Comparison of ENCODE assay signal across 13 cellular contexts in the genomic region with DNA sequence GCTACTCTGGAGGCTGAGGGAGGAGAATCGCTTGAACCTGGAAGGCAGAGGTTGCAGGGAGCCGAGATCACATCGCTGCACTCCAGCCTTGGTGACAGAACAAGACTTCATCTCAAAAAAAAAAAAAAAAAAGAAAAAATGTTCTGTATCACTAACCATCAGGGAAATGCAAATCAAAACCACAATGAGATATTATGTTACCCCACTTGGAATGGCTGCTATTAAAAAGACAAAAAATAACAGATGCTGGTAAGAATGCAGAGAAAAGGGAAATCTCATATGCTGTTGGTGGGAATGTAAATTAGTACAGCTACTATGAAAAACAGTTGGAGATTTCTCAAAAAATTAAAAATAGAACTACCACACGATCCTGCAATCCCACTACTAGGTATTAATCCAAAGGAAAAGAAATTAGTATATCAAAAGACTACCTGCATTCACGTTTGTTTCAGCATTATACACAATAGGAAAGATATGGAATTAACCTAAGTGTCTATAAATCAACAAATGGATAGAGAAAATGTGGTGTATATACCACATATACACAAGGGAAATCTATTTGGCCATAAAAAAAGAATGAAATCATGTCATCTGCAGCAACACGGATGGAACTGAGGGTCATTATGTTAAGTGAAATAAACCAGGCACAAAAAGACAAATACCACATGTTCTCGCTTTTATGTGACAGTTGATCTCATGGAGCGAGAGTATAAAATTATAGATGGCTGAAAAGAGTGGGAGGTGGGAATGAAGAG.
A peak's percentile ranks its signal among the peaks of the same experiment; 100 is the strongest.
DNase-seq lines count a peak whose midpoint lies in the region; ATAC-seq and TF ChIP-seq lines count a peak whose summit lies in the region.
"Had no signal": no experiment of that assay in that cellular context is flagged by ENCODE, and none has a peak within 500 bp of the region (broad histone marks: within the 10 kb centered on the region; RNA-seq: fewer than 3 reads in every experiment).

No MANE protein-coding gene starts in this region.

- H3K27ac Mint-ChIP-seq in HFFc6 = 0 out of 2 replicates have a peak overlapping the region, but pooled peaks have one; percentile 2
- H3K27ac Mint-ChIP-seq: activated CD8-positive, alpha-beta T cell treated with anti-CD3 and anti-CD28 coated beads, Interleukin-2, amount 10 ng/mL, durations not matched to agents 7 days and 5 days had no signal

- H3K4me1 ChIP-seq in ACC112 (ENCODE audit: control insufficient read depth, insufficient read depth, low read length, unreplicated experiment) = peaks cover 39% of the 10 kb centered on the region
- H3K4me1 ChIP-seq: pancreas had no signal

- peaks cover 57% of the 10 kb centered on the region for H3K4me1 Mint-ChIP-seq in HFFc6 (ENCODE audit: low read depth)

- H3K27me3 Mint-ChIP-seq in HFFc6 (ENCODE audit: insufficient read depth) = no peaks in the 10 kb centered on the region

- peaks cover 45% of the 10 kb centered on the region for H3K79me2 ChIP-seq in ACC112 (ENCODE audit: control insufficient read depth, insufficient read depth, low read length, unreplicated experiment)

- H3K27ac ChIP-seq in ACC112 (ENCODE audit: low read depth, low read length) = no peak overlapping the region
- H3K27ac ChIP-seq: cardiac muscle cell, pancreas had no signal

- no peaks in the 10 kb centered on the region for H3K36me3 ChIP-seq in ACC112 (ENCODE audit: insufficient read depth, low read length)
- H3K36me3 ChIP-seq: cardiac muscle cell, pancreas had no signal

- no peaks in the 10 kb centered on the region for H3K9me3 Mint-ChIP-seq in HFFc6

- no peak for ATAC-seq in activated CD4-positive, CD25-positive, alpha-beta regulatory T cell treated with anti-CD3 and anti-CD28 coated beads, Interleukin-2, amount 50 U/mL, for 24 hours
- ATAC-seq in GM21381 (IDR thresholded peaks at IDR 0.05; ENCODE audit: unreplicated experiment) (no peak), HG03097 (IDR thresholded peaks at IDR 0.05; ENCODE audit: low FRiP score, unreplicated experiment) (no peak)
- ATAC-seq: activated CD8-positive, alpha-beta T cell treated with anti-CD3 and anti-CD28 coated beads, Interleukin-2, amount 10 ng/mL, durations not matched to agents 7 days and 5 days; pancreas had no signal

- H3K4me3 Mint-ChIP-seq in HFFc6 = no peak overlapping the region
- H3K4me3 Mint-ChIP-seq: activated CD8-positive, alpha-beta T cell treated with anti-CD3 and anti-CD28 coated beads, Interleukin-2, amount 10 ng/mL, durations not matched to agents 7 days and 5 days had no signal

- TF ChIP-seq CTCF in HFFc6 (IDR thresholded peaks at IDR 0.05) = no peak
- TF ChIP-seq CTCF in fibroblast of the aortic adventitia (IDR thresholded peaks at IDR 0.05; ENCODE audit: insufficient read depth, low read length) = no peak

- no peaks in the 10 kb centered on the region for H3K27me3 ChIP-seq in ACC112 (ENCODE audit: insufficient read depth, low read length)
- H3K27me3 ChIP-seq: cardiac muscle cell, pancreas had no signal

- DNase-seq in HFFc6 (peak; percentile 9), SK-N-DZ (ENCODE audit: low spot score) (peak; percentile 52), fibroblast of the aortic adventitia (ENCODE audit: low read depth) (peak; percentile 42), SIG-M5 treated with dmso at 0.1 percent for 504 hours (lab: John Stamatoyannopoulos, UW; ENCODE audit: unreplicated experiment) (no peak)
- DNase-seq: activated CD8-positive, alpha-beta T cell treated with anti-CD3 and anti-CD28 coated beads, Interleukin-2, amount 10 ng/mL, durations not matched to agents 7 days and 5 days; MM.1S; pancreas; PC-9 had no signal

- no peaks in the 10 kb centered on the region; the same call in 1 of the 2 replicates for H3K36me3 Mint-ChIP-seq in HFFc6 (ENCODE audit: low read depth)

- H3K4me3 ChIP-seq in ACC112 (ENCODE audit: low read depth, low read length) = peak overlapping the region; percentile 2; the same call in 1 of the 2 replicates
- H3K4me3 ChIP-seq in fibroblast of the aortic adventitia (ENCODE audit: low read depth, low read length) = no peak overlapping the region
- H3K4me3 ChIP-seq: cardiac muscle cell, pancreas, PC-9 had no signal

- no peak overlapping the region for H2AFZ ChIP-seq in ACC112 (ENCODE audit: low read length, unreplicated experiment)
- H2AFZ ChIP-seq: PC-9 had no signal
